1 cellular context compared by ENCODE assay signal in the genomic region with DNA sequence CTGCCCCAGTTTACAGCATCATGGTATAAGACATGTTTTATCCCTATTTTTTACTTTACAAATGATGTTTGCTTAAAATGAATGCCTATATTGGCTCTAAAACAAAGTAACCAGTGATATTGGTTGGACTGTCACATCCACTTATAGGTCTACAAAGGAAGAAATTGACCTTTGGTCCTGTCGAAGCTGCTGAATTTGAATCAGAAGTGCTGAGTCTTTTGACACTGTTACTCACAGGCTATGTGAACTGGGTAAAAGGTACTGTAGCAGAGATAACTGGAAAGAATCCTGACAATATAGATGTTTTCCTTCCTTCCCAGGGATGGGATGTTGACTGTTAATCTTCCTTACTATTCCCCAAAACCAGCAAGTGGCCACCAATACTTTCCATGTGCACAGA.
TF ChIP-seq lines count a peak whose summit lies in the region.

No MANE protein-coding gene starts in this region.

TF ChIP-seq in liver, 16 proteins besides CTCF, POLR2A, EP300 and RAD21 (continued from another document):
- TF ChIP-seq, protein P1, sequence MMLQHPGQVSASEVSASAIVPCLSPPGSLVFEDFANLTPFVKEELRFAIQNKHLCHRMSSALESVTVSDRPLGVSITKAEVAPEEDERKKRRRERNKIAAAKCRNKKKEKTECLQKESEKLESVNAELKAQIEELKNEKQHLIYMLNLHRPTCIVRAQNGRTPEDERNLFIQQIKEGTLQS (IDR thresholded peaks at IDR 0.05), result no peak
- TF ChIP-seq EGR1 (IDR thresholded peaks at IDR 0.05; ENCODE audit: low read depth in 2 of 2), result no peak
